Comparison of ENCODE assay signal across 22 cellular contexts in genomic region chr3:51156147-51156546, GRCh38.
"Had no signal": no experiment of that assay in that cellular context is flagged by ENCODE, and none has a peak within 500 bp of the region (broad histone marks: within the 10 kb centered on the region; RNA-seq: fewer than 3 reads in every experiment).

No MANE protein-coding gene starts in this region.

- H3K4me1 Mint-ChIP-seq: T-cell had no signal

- H3K27me3 ChIP-seq: MG63, SJSA1 had no signal

- H3K9me3 Mint-ChIP-seq: T-cell had no signal

- DNase-seq: IMR-90, Karpas-422, KG1, MG63, NCI-H1092, NCI-H1105 treated with DMSO at 0.1 percent for 48 hours, NCI-H1436, NCI-H187, NCI-H2029, NCI-H2081 treated with DMSO at 0.1 percent for 48 hours, NCI-H2171, NCI-H345, NCI-H446 treated with DMSO at 0.1 percent for 48 hours, NCI-H510A treated with DMSO at 0.1 percent for 48 hours, NCI-H526, Right ventricle myocardium superior, RPMI8226, SIG-M5, SK-N-SH, SW 1271, T-cell had no signal

- H3K9ac ChIP-seq: SK-N-SH had no signal

- H3K4me2 ChIP-seq: SK-N-SH had no signal

- H3K27ac ChIP-seq: SJSA1 had no signal

- H3K36me3 Mint-ChIP-seq: T-cell had no signal

- H3K4me3 Mint-ChIP-seq: T-cell had no signal

- H3K27ac Mint-ChIP-seq: T-cell had no signal

- H3K4me1 ChIP-seq: SJSA1 had no signal

- H3K4me3 ChIP-seq: MG63, SJSA1 had no signal

- H3K36me3 ChIP-seq: MG63, SJSA1 had no signal

- H3K9me3 ChIP-seq: MG63, SJSA1, SK-N-SH had no signal
